Comparison of ENCODE assay signal across 9 cellular contexts in the genomic region with DNA sequence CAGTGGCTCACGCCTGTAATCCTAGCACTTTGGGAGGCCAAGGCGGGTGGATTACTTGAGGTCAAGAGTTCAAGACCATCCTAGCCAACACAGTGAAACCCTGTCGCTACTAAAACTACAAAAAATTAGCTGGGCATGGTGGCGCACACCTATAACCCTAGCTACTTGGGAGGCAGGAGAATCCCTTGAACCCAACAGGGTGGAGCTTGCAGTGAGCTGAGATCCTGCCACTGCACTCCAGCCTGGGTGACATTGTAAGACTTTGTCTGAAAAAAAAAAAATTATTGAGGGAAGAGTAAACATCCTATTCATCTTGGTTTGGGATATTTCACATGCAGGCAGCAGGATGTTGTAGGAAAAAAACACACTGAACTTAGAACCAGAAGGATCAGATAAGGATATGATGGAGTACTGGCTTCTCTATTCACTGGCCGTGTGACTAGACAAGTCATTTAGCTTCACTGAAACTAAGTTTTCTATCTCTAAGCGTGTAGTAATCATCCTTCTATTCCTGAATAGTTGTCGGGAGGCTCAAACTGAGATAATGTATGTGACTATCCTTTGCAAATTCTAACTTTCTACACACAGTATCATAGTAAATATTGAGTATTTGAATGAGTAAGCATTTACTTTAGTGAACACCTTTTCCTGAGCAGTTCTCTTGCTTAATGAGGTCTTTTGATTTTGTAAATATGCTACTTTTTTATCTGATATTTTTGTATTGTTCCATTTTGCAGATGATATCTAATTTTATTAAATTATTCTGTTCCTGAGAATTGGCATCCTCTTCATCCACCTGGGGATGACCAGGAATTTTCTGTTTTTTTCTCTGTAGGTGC. TPM values are rescaled to one million over a fixed set of nuclear protein-coding genes. Genes with fewer than 3 reads are reported as not detected.
DNase-seq lines count a peak whose midpoint lies in the region; ATAC-seq, FAIRE-seq and TF ChIP-seq lines count a peak whose summit lies in the region.
"Had no signal": no experiment of that assay in that cellular context is flagged by ENCODE, and none has a peak within 500 bp of the region (broad histone marks: within the 10 kb centered on the region; RNA-seq: fewer than 3 reads in every experiment).

No MANE protein-coding gene starts in this region.

- H3K79me2 ChIP-seq in GM23248 (ENCODE audit: insufficient read depth) = peaks cover 99% of the 10 kb centered on the region

- H3K36me3 Mint-ChIP-seq in endodermal cell (ENCODE audit: low read depth) = peaks cover 58% of the 10 kb centered on the region

- H3K27me3 ChIP-seq in GM23248 (replicated peaks; ENCODE audit: insufficient read depth) (no peaks in the 10 kb centered on the region), Peyer's patch (no peaks in the 10 kb centered on the region), endodermal cell (ENCODE audit: control insufficient read depth, insufficient read depth, low read length, poor library complexity, severe bottlenecking) (no peaks in the 10 kb centered on the region)

- ATAC-seq in GM21723 (IDR thresholded peaks at IDR 0.05; ENCODE audit: unreplicated experiment) = no peak

- H3K9me3 Mint-ChIP-seq in endodermal cell = no peaks in the 10 kb centered on the region

- H3K36me3 ChIP-seq in GM23248 (ENCODE audit: low read depth) (peaks cover 39% of the 10 kb centered on the region), Peyer's patch (peaks cover 0 to 42% (median 0%) of the 10 kb centered on the region in 3 donors), endodermal cell (ENCODE audit: control insufficient read depth, insufficient read depth, low read length) (peaks cover 76% of the 10 kb centered on the region)

- H3K9me3 ChIP-seq in GM23248 (ENCODE audit: low read depth) (no peaks in the 10 kb centered on the region), Peyer's patch (no peaks in the 10 kb centered on the region), endodermal cell (ENCODE audit: control insufficient read depth, low read length) (no peaks in the 10 kb centered on the region)

- in situ Hi-C loops in GM23248 (cut with MboI) = no loop called here

- DNase-seq in GM23248 (no peak), Peyer's patch (no peak), endodermal cell (no peak), NCI-H82 treated with DMSO at 0.1 percent for 48 hours (lab: John Stamatoyannopoulos, UW; ENCODE audit: unreplicated experiment) (no peak), H54 (ENCODE audit: insufficient read length, low spot score) (no peak)
- no peak for DNase-seq in activated CD4-positive, CD25-positive, alpha-beta regulatory T cell treated with anti-CD3 and anti-CD28 coated beads, Interleukin-2, amount 50 U/mL, for 72 hours
- DNase-seq: NCI-H1417 treated with DMSO at 0.1 percent for 48 hours had no signal

- H3K9me2 ChIP-seq in GM23248 (ENCODE audit: insufficient read depth) = no peaks in the 10 kb centered on the region

- TF ChIP-seq POLR2A in Peyer's patch (IDR thresholded peaks at IDR 0.05) (no peak), H54 (IDR thresholded peaks at IDR 0.05; ENCODE audit: low read depth, low read length) (no peak)

- H3K27ac Mint-ChIP-seq in endodermal cell = peak overlapping the region; percentile 33

- H4K20me1 ChIP-seq in GM23248 (ENCODE audit: insufficient read depth) = peaks cover 42% of the 10 kb centered on the region

- H3K4me3 ChIP-seq in GM23248 = no peak overlapping the region
- H3K4me3 ChIP-seq in Peyer's patch = no peak overlapping the region
- H3K4me3 ChIP-seq in endodermal cell (ENCODE audit: low read length) = no peak overlapping the region
- no peak overlapping the region for H3K4me3 ChIP-seq in skin epidermis

- H3K4me1 ChIP-seq in GM23248 (ENCODE audit: insufficient read depth) = peaks cover 33% of the 10 kb centered on the region
- H3K4me1 ChIP-seq in Peyer's patch = peaks cover 3 to 64% (median 21%) of the 10 kb centered on the region in 4 donors
- peaks cover 6% of the 10 kb centered on the region for H3K4me1 ChIP-seq in endodermal cell (ENCODE audit: control insufficient read depth, insufficient read depth, low read length)

- H3K9ac ChIP-seq in GM23248 (no peak overlapping the region), endodermal cell (ENCODE audit: extremely low read depth, low read length, poor library complexity, severe bottlenecking) (no peak overlapping the region)

- FAIRE-seq in H54 (lab: Jason Lieb, UNC) = no peak

- no peak overlapping the region for H2AFZ ChIP-seq in GM23248

- peaks cover 56% of the 10 kb centered on the region for H3F3A ChIP-seq in GM23248 (ENCODE audit: insufficient read depth)

- WGBS in GM23248 (ENCODE audit: low coverage in 1 of 2, low lambda C conversion rate in 2 of 2, missing lambda C conversion rate in 2 of 2), 2 experiments = 83 to 88% methylated on average over 7 of the region's 7 CpGs
- WGBS in endodermal cell (ENCODE audit: insufficient coverage in 1 of 2, insufficient read length in 1 of 2), 2 experiments = 95 to 100% methylated on average over 2 to 7 of the region's 7 CpGs

- peak overlapping the region; percentile 25 for H3K4me2 ChIP-seq in GM23248 (ENCODE audit: unreplicated experiment)

- H3K27ac ChIP-seq in GM23248 (peak overlapping the region; percentile 10; the same call in 1 of the 2 replicates), Peyer's patch (peak overlapping the region; percentile 34 to 76 (median 64)), endodermal cell (ENCODE audit: low read depth, low read length) (no peak overlapping the region), skin epidermis (peak overlapping the region in 14 of 21 experiments; percentile 0 to 88 (median 54))

- no peaks in the 10 kb centered on the region for H3K27me3 Mint-ChIP-seq in endodermal cell (ENCODE audit: insufficient read depth)

- H3K4me1 Mint-ChIP-seq in endodermal cell = peaks cover 26% of the 10 kb centered on the region

- TF ChIP-seq CTCF in Peyer's patch (IDR thresholded peaks at IDR 0.05) = no peak
- no peak for TF ChIP-seq CTCF in endodermal cell (conservative IDR thresholded peaks at IDR 0.05)

- H3K4me3 Mint-ChIP-seq in endodermal cell = no peak overlapping the region

RNA-seq across cellular contexts. Expression of gene CAP1, which starts 18.1 kb away (rescaled TPM):
- total RNA-seq in GM23248 (2014; rRNA removed; shearing (Covaris generic)) = 496 and 560 TPM in 2 replicates
- polyA plus RNA-seq in GM23248 (2016; fragmentation: Nextera tagmentation; extraction: Ambion mirVana) = 576 and 593 TPM in 2 replicates
- total RNA-seq in Peyer's patch = 100 to 1,000 TPM; 135 to 229 (median 182) TPM
- total RNA-seq in endodermal cell = 100 to 1,000 TPM; 260 to 287 TPM
- 201 TPM for polyA plus RNA-seq in endodermal cell (2013, experiment 1 of 2)
- polyA plus RNA-seq in endodermal cell (2013, experiment 2 of 2) = 190 TPM

RNA-seq across cellular contexts. Expression of gene PPT1, which starts 38.4 kb away (rescaled TPM):
- 26.9 and 38.3 TPM in 2 replicates for total RNA-seq in GM23248 (2014; rRNA removed; shearing (Covaris generic))
- 53.1 and 54.0 TPM in 2 replicates for polyA plus RNA-seq in GM23248 (2016; fragmentation: Nextera tagmentation; extraction: Ambion mirVana)
- 10 to 100 TPM in 3 of 4 donors, 1 to 10 TPM in 1; 9.6 to 23.4 (median 11.6) TPM for total RNA-seq in Peyer's patch
- total RNA-seq in endodermal cell = 100 to 1,000 TPM in 1 of 2 donors, 10 to 100 TPM in 1; 85.7 to 111 TPM
- 138 TPM for polyA plus RNA-seq in endodermal cell (2013, experiment 1 of 2)
- polyA plus RNA-seq in endodermal cell (2013, experiment 2 of 2) = 118 TPM
